ENCODE assay signal across 24 cellular contexts in genomic region chr1:223695014-223695413, GRCh38. TPM values are rescaled to one million over a fixed set of nuclear protein-coding genes. Genes with fewer than 3 reads are reported as not detected.
"Had no signal": no experiment of that assay in that cellular context is flagged by ENCODE, and none has a peak within 500 bp of the region (broad histone marks: within the 10 kb centered on the region; RNA-seq: fewer than 3 reads in every experiment).

No MANE protein-coding gene starts in this region.

- H3K4me3 Mint-ChIP-seq: naive thymus-derived CD4-positive, alpha-beta T cell; nephron progenitor cell; type B pancreatic cell had no signal

- H3K4me3 ChIP-seq: heart left ventricle, ovary, smooth muscle cell, suprapubic skin, thyroid gland had no signal

- ATAC-seq: esophagus mucosa; heart left ventricle; left lobe of liver; naive thymus-derived CD4-positive, alpha-beta T cell; right cardiac atrium; stimulated activated naive CD8-positive, alpha-beta T cell treated with anti-CD3 and anti-CD28 coated beads, Interleukin-15, Interleukin-2, amounts not matched to agents 100 U/mL and 50 U/mL, for 24 hours had no signal

- H3K36me3 ChIP-seq: heart left ventricle, ovary, suprapubic skin, thyroid gland had no signal

- H3K27ac ChIP-seq: heart left ventricle, ovary, suprapubic skin, thyroid gland had no signal

- H3K27me3 ChIP-seq: heart left ventricle, ovary, suprapubic skin, thyroid gland had no signal

- H3K27ac Mint-ChIP-seq: nephron progenitor cell, type B pancreatic cell had no signal

- DNase-seq: effector memory CD4-positive, alpha-beta T cell; heart left ventricle; hypothalamus; mammary epithelial cell; naive thymus-derived CD4-positive, alpha-beta T cell; nephron progenitor cell; ovary; right cardiac atrium; stimulated activated CD4-positive, alpha-beta T cell treated with anti-CD3 and anti-CD28 coated beads, Interleukin-2, amount 100 ng/mL, for 48 hours; stimulated activated naive CD8-positive, alpha-beta T cell treated with anti-CD3 and anti-CD28 coated beads, Interleukin-15, Interleukin-2, amounts not matched to agents 100 U/mL and 50 U/mL, for 24 hours; thyroid gland had no signal

- H3K9me3 ChIP-seq: heart left ventricle, ovary, suprapubic skin, thyroid gland had no signal

- H3K27me3 Mint-ChIP-seq: type B pancreatic cell had no signal

- H3K36me3 Mint-ChIP-seq: naive thymus-derived CD4-positive, alpha-beta T cell; type B pancreatic cell had no signal

- H3K9me3 Mint-ChIP-seq: nephron progenitor cell, type B pancreatic cell had no signal

- H3K4me2 ChIP-seq: smooth muscle cell had no signal

- FAIRE-seq: endometrium, frontal cortex, islet of Langerhans, urothelium cell line had no signal

RNA-seq across cellular contexts. Expression of gene CAPN8, which starts 29.5 kb away (rescaled TPM):
- total RNA-seq: fibroblast of lung, frontal cortex, glomerular endothelial cell, heart left ventricle, mesenteric fat pad, mononuclear cell, right cardiac atrium, smooth muscle cell had no signal
- polyA plus RNA-seq: fibroblast of lung; heart left ventricle; naive thymus-derived CD4-positive, alpha-beta T cell; smooth muscle cell had no signal
